In the genomic region with DNA sequence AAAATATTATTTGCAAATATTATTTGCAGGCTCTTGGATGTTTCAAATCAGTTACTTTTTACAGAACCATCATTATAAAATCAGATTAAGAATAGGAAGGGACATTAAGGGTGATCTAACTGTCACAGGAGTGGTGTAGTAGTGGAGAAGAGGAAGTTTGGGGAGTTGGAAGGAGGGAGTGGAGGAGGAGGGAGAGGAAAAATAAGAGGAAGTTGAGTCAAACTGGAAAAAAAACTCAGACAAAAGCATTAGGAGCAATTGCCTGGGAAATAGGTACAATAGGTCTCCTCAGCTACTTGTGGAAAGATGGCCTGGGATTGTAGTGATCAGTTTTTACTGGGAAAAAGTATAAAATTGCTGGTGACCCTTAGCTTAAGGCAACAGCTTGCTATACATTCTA, we compare ENCODE assay signal across 13 cellular contexts.
"Had no signal": no experiment of that assay in that cellular context is flagged by ENCODE, and none has a peak within 500 bp of the region (broad histone marks: within the 10 kb centered on the region; RNA-seq: fewer than 3 reads in every experiment).

No MANE protein-coding gene starts in this region.

- H3K27me3 Mint-ChIP-seq: activated B cell treated with CpG ODN at 0.5 μM for 24 hours; activated CD4-positive, alpha-beta T cell treated with anti-CD3 and anti-CD28 coated beads, Interleukin-2, amount 10 ng/mL, durations not matched to agents 24 days and 14 days; activated naive CD8-positive, alpha-beta T cell; activated T-helper 17 cell treated with anti-CD3 and anti-CD28 coated beads, Interleukin-2, amount 50 U/mL, for 72 hours; natural killer cell treated with Interleukin-12 subunit alpha and Interleukin-12 subunit beta and Interleukin-15 and Interleukin-18, amount 100 ng/mL, for 72 hours had no signal

- H3K4me3 Mint-ChIP-seq: activated B cell treated with CpG ODN at 0.5 μM for 24 hours; activated CD4-positive, alpha-beta T cell treated with anti-CD3 and anti-CD28 coated beads, Interleukin-2, amount 10 ng/mL, durations not matched to agents 24 days and 14 days; activated naive CD8-positive, alpha-beta T cell; activated T-helper 17 cell treated with anti-CD3 and anti-CD28 coated beads, Interleukin-2, amount 50 U/mL, for 72 hours; natural killer cell treated with Interleukin-12 subunit alpha and Interleukin-12 subunit beta and Interleukin-15 and Interleukin-18, amount 100 ng/mL, for 72 hours had no signal

- H3K36me3 Mint-ChIP-seq: natural killer cell treated with Interleukin-12 subunit alpha and Interleukin-12 subunit beta and Interleukin-15 and Interleukin-18, amount 100 ng/mL, for 72 hours had no signal

- H3K4me3 ChIP-seq: ascending aorta, heart right ventricle, stomach had no signal

- H3K9me3 ChIP-seq: ascending aorta, heart right ventricle, stomach had no signal

- H3K4me1 Mint-ChIP-seq: activated B cell treated with CpG ODN at 0.5 μM for 24 hours; activated T-helper 17 cell treated with anti-CD3 and anti-CD28 coated beads, Interleukin-2, amount 50 U/mL, for 72 hours had no signal

- ATAC-seq: activated T-helper 17 cell treated with anti-CD3 and anti-CD28 coated beads, Interleukin-2, amount 50 U/mL, for 72 hours; heart right ventricle; natural killer cell treated with Interleukin-12 subunit alpha and Interleukin-12 subunit beta and Interleukin-15 and Interleukin-18, amount 100 ng/mL, for 72 hours had no signal

- H3K27ac ChIP-seq: ascending aorta, heart right ventricle, stomach had no signal

- H3K27me3 ChIP-seq: ascending aorta, heart right ventricle, stomach had no signal

- H3K4me1 ChIP-seq: ascending aorta, heart right ventricle, stomach had no signal

- H3K9me3 Mint-ChIP-seq: activated B cell treated with CpG ODN at 0.5 μM for 24 hours; activated CD4-positive, alpha-beta T cell treated with anti-CD3 and anti-CD28 coated beads, Interleukin-2, amount 10 ng/mL, durations not matched to agents 24 days and 14 days; activated T-helper 17 cell treated with anti-CD3 and anti-CD28 coated beads, Interleukin-2, amount 50 U/mL, for 72 hours; natural killer cell treated with Interleukin-12 subunit alpha and Interleukin-12 subunit beta and Interleukin-15 and Interleukin-18, amount 100 ng/mL, for 72 hours had no signal

- H3K27ac Mint-ChIP-seq: activated B cell treated with CpG ODN at 0.5 μM for 24 hours; activated CD4-positive, alpha-beta T cell treated with anti-CD3 and anti-CD28 coated beads, Interleukin-2, amount 10 ng/mL, durations not matched to agents 24 days and 14 days; activated naive CD8-positive, alpha-beta T cell; activated T-helper 17 cell treated with anti-CD3 and anti-CD28 coated beads, Interleukin-2, amount 50 U/mL, for 72 hours; natural killer cell treated with Interleukin-12 subunit alpha and Interleukin-12 subunit beta and Interleukin-15 and Interleukin-18, amount 100 ng/mL, for 72 hours had no signal

- DNase-seq: activated B cell treated with CpG ODN at 0.5 μM for 24 hours; activated CD4-positive, alpha-beta T cell treated with anti-CD3 and anti-CD28 coated beads, Interleukin-2, amount 10 ng/mL, durations not matched to agents 24 days and 14 days; activated CD8-positive, alpha-beta memory T cell treated with anti-CD3 and anti-CD28 coated beads for 24 hours; foreskin melanocyte; heart right ventricle; mesenchymal stem cell; stimulated activated CD4-positive, alpha-beta T cell treated with anti-CD3 and anti-CD28 coated beads, Interleukin-12 subunit alpha, Interleukin-12 subunit beta, amount 100 ng/mL, for 4 hours; stomach; T-helper 1 cell had no signal
